Comparison of ENCODE assay signal across 8 cellular contexts in the genomic region with DNA sequence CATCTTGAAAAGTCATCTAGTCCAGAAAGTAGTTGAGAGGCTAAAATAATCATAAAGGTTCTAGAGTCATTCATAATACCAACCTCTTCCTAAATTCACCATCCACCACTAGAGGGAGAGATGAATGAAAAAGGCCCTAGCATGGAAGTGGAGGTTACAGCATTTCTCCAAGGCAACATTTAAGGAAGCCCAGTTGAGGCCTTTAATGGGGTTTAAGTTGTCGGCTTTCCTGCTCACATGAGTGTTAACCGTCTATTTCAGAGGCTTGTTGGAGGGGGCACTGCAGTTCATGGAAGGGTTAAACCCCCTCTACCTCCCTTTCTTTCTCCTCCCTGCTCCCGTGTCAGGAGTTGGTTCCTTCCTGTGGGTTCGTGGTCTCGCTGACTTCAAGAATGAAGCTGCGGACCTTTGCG. TPM values are rescaled to one million over a fixed set of nuclear protein-coding genes. Genes with fewer than 3 reads are reported as not detected.
DNase-seq lines count a peak whose midpoint lies in the region; ATAC-seq, FAIRE-seq and TF ChIP-seq lines count a peak whose summit lies in the region.

No MANE protein-coding gene starts in this region.

- DNase-seq in AG04450 (ENCODE audit: low read depth, low spot score) = no peak
- no peak for DNase-seq in GM12864 (ENCODE audit: low read depth)
- DNase-seq in Peyer's patch = no peak
- DNase-seq in dermis blood vessel endothelial cell = peak; percentile 2
- DNase-seq in GM12891 (ENCODE audit: insufficient read length, low spot score) = no peak

- peaks cover 5% of the 10 kb centered on the region for H3K9me3 Mint-ChIP-seq in stimulated activated memory B cell treated with anti-CD40 and anti-IgM and Interleukin-4, amounts not matched to agents 10 μg/mL and 1 μg/mL and 100 μg/mL, for 72 hours

- TF ChIP-seq POLR2A in Peyer's patch (IDR thresholded peaks at IDR 0.05) = no peak
- TF ChIP-seq POLR2A in GM12891 (IDR thresholded peaks at IDR 0.05; ENCODE audit: low read depth, low read length) = no peak

- no peaks in the 10 kb centered on the region for H3K36me3 Mint-ChIP-seq in stimulated activated memory B cell treated with anti-CD40 and anti-IgM and Interleukin-4, amounts not matched to agents 10 μg/mL and 1 μg/mL and 100 μg/mL, for 72 hours

- H3K4me1 Mint-ChIP-seq in stimulated activated memory B cell treated with anti-CD40 and anti-IgM and Interleukin-4, amounts not matched to agents 10 μg/mL and 1 μg/mL and 100 μg/mL, for 72 hours = peaks cover 15% of the 10 kb centered on the region

- POLR2A ChIA-PET in AG04450 (lab: Yijun Ruan, JAX) = interaction anchor here (0.7 kb wide), 1 partner anchor 92 kb away, joined by 4 read pairs; no protein-coding TSS in a partner anchor

- H3K4me3 Mint-ChIP-seq in stimulated activated memory B cell treated with anti-CD40 and anti-IgM and Interleukin-4, amounts not matched to agents 10 μg/mL and 1 μg/mL and 100 μg/mL, for 72 hours = no peak overlapping the region

- H3K9me3 ChIP-seq in AG04450 (ENCODE audit: control insufficient read depth, insufficient read depth, low read length) (no peaks in the 10 kb centered on the region), Peyer's patch (no peaks in the 10 kb centered on the region), neutrophil (no peaks in the 10 kb centered on the region)

- FAIRE-seq in GM12891 (lab: Jason Lieb, UNC) = no peak

- no peaks in the 10 kb centered on the region for H3K36me3 ChIP-seq in Peyer's patch
- no peaks in the 10 kb centered on the region for H3K36me3 ChIP-seq in neutrophil

- no peak overlapping the region for H3K27ac ChIP-seq in AG04450 (ENCODE audit: low read depth, low read length)
- H3K27ac ChIP-seq in Peyer's patch = no peak overlapping the region
- H3K27ac ChIP-seq in neutrophil = peak overlapping the region; percentile 56

- H3K4me3 ChIP-seq in AG04450 (ENCODE audit: low read depth, low read length) (no peak overlapping the region), GM12864 (ENCODE audit: low read depth, low read length) (no peak overlapping the region), Peyer's patch (no peak overlapping the region), neutrophil (ENCODE audit: low read depth in 1 of 2, low read length in 1 of 2) (no peak overlapping the region)

- H3K27me3 Mint-ChIP-seq in stimulated activated memory B cell treated with anti-CD40 and anti-IgM and Interleukin-4, amounts not matched to agents 10 μg/mL and 1 μg/mL and 100 μg/mL, for 72 hours = peaks cover 70% of the 10 kb centered on the region

- ATAC-seq in stimulated activated memory B cell treated with anti-CD40 and anti-IgM and Interleukin-4, amounts not matched to agents 10 μg/mL and 1 μg/mL and 100 μg/mL, for 72 hours = no peak
- ATAC-seq in HG03175 (IDR thresholded peaks at IDR 0.05; ENCODE audit: unreplicated experiment) = no peak

- H3K27me3 ChIP-seq in AG04450 (ENCODE audit: control insufficient read depth, insufficient read depth, low read length) (no peaks in the 10 kb centered on the region), Peyer's patch (no peaks in the 10 kb centered on the region), neutrophil (no peaks in the 10 kb centered on the region)

- TF ChIP-seq CTCF in AG04450 (IDR thresholded peaks at IDR 0.05; ENCODE audit: low read depth, low read length) = peak; percentile 77
- TF ChIP-seq CTCF in GM12864 (IDR thresholded peaks at IDR 0.05; ENCODE audit: low read depth, low read length, missing control alignments) = peak; percentile 37
- TF ChIP-seq CTCF in Peyer's patch (IDR thresholded peaks at IDR 0.05) = peak; percentile 18 to 48 (median 46)
- TF ChIP-seq CTCF in neutrophil (IDR thresholded peaks at IDR 0.05) = peak; percentile 47

- H3K4me1 ChIP-seq in Peyer's patch (peaks cover 0 to 9% (median 6%) of the 10 kb centered on the region in 4 donors), neutrophil (ENCODE audit: control insufficient read depth in 1 of 2, insufficient read depth in 1 of 2, low read depth in 1 of 2, low read length in 1 of 2) (peaks cover 22 to 28% of the 10 kb centered on the region in 2 experiments)

- no peak overlapping the region for H3K27ac Mint-ChIP-seq in stimulated activated memory B cell treated with anti-CD40 and anti-IgM and Interleukin-4, amounts not matched to agents 10 μg/mL and 1 μg/mL and 100 μg/mL, for 72 hours

- CTCF ChIA-PET in AG04450 (lab: Charles Lee) = interaction anchor here (0.6 to 7.0 kb wide), 42 partner anchors 9 to 795 kb away, joined by 3 to 110 read pairs (median 4); no protein-coding TSS in a partner anchor

TF ChIP-seq in GM12891, 5 proteins besides CTCF, POLR2A, EP300 and RAD21:
- TF ChIP-seq PAX5 (IDR thresholded peaks at IDR 0.05; ENCODE audit: insufficient read depth, low read length, severe bottlenecking) = no peak
- no peak for TF ChIP-seq POLR2AphosphoS5 (IDR thresholded peaks at IDR 0.05; ENCODE audit: low read depth, low read length)
- TF ChIP-seq SPI1 (IDR thresholded peaks at IDR 0.05; ENCODE audit: low read depth, low read length) = no peak
- no peak for TF ChIP-seq TAF1 (IDR thresholded peaks at IDR 0.05; ENCODE audit: low read depth, low read length)
- no peak for TF ChIP-seq POU2F2 (IDR thresholded peaks at IDR 0.05; ENCODE audit: low read depth, low read length)
TF ChIP-seq in GM12891: peak in this region for 0.

RNA-seq across cellular contexts. Expression of a gene that starts 3.8 kb away (rescaled TPM):
- 7.6 and 12.2 TPM in 2 replicates for polyA plus RNA-seq in AG04450 (2011; rRNA removed)
- polyA minus RNA-seq in AG04450 (2011; rRNA and poly(A)+ RNA removed) = 18.1 and 30.9 TPM in 2 replicates
- total RNA-seq in Peyer's patch (1 to 10 TPM; 2.1 to 8.3 (median 5.0) TPM), dermis blood vessel endothelial cell (0.47 and 1.2 TPM in 2 replicates)
- polyA plus RNA-seq in GM12891 (2012; ENCODE audit: low read depth, missing spikeins) = not detected
